In the genomic region with DNA sequence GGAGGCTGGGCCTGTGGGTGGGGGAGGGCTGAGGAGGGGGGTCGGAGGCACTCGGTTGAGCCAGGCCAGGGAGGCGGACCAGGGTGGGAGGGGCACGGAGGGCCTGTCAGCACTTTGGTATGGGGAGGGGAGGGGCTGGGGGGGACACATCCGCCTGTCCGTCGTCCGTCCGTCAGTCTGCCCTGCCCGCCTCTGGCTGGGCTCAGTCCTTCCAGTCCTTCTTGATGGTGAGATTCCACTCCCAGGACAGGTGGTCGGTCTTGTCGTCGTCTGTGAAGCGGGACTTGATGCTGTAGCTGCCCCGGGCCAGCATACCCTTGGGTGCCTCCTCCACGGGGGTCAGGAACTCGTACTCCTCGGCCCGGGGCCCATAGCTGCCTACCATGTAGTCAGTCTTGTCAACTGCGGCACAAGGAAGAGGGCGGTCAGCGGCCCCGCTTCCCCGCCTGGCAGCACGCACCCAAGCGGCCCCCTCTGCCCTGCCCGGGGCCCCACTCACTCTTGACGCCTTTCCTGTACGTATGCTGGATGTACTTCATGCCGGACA, we compare ENCODE assay signal across 6 cellular contexts. TPM values are rescaled to one million over a fixed set of nuclear protein-coding genes. Genes with fewer than 3 reads are reported as not detected.
A peak's percentile ranks its signal among the peaks of the same experiment; 100 is the strongest.
DNase-seq lines count a peak whose midpoint lies in the region; ATAC-seq lines count a peak whose summit lies in the region.

No MANE protein-coding gene starts in this region.

- peak overlapping the region; percentile 74; the same call in 1 of the 2 replicates for H3K27ac ChIP-seq in HUES6 (ENCODE audit: low read depth, low read length)
- H3K27ac ChIP-seq in effector memory CD4-positive, alpha-beta T cell (ENCODE audit: insufficient read depth, low read length, poor library complexity, severe bottlenecking) = peak overlapping the region; percentile 95

- H3K4me1 ChIP-seq in HUES6 (ENCODE audit: control insufficient read depth, insufficient read depth, low read length) = peaks cover 38% of the 10 kb centered on the region
- peaks cover 45% of the 10 kb centered on the region for H3K4me1 ChIP-seq in effector memory CD4-positive, alpha-beta T cell (ENCODE audit: control insufficient read depth, insufficient read depth, low read length, poor library complexity, severe bottlenecking)
- peaks cover 52% of the 10 kb centered on the region for H3K4me1 ChIP-seq in skeletal muscle satellite cell (ENCODE audit: control insufficient read depth, insufficient read depth, low read length)

- H3K4me2 ChIP-seq in skeletal muscle satellite cell (ENCODE audit: low read length) = peak overlapping the region; percentile 99

- H3K9ac ChIP-seq in HUES6 (ENCODE audit: low read length) (peak overlapping the region; percentile 67), skeletal muscle satellite cell (ENCODE audit: low read depth, low read length) (peak overlapping the region; percentile 97)

- H3K36me3 ChIP-seq in HUES6 (ENCODE audit: control insufficient read depth, insufficient read depth, low read length) = peaks cover 41% of the 10 kb centered on the region
- peaks cover 24% of the 10 kb centered on the region for H3K36me3 ChIP-seq in effector memory CD4-positive, alpha-beta T cell (ENCODE audit: control insufficient read depth, insufficient read depth, low read length)
- H3K36me3 ChIP-seq in skeletal muscle satellite cell (ENCODE audit: insufficient read depth, low read length) = peaks cover 52% of the 10 kb centered on the region

- H3K4me3 ChIP-seq in HUES6 (ENCODE audit: low read depth, low read length) = peak overlapping the region; percentile 65
- H3K4me3 ChIP-seq in effector memory CD4-positive, alpha-beta T cell (ENCODE audit: insufficient read depth, low read depth, low read length, poor library complexity, severe bottlenecking) = no peak overlapping the region
- H3K4me3 ChIP-seq in skeletal muscle satellite cell (ENCODE audit: low read length) = peak overlapping the region; percentile 86

- H3K9me3 ChIP-seq in HUES6 (ENCODE audit: control insufficient read depth, insufficient read depth, low read depth, low read length) (no peaks in the 10 kb centered on the region), skeletal muscle satellite cell (replicated peaks; ENCODE audit: low read length) (no peaks in the 10 kb centered on the region)
- H3K9me3 ChIP-seq in effector memory CD4-positive, alpha-beta T cell (ENCODE audit: control insufficient read depth, low read length) = no peaks in the 10 kb centered on the region

- no peaks in the 10 kb centered on the region for H3K27me3 ChIP-seq in HUES6 (ENCODE audit: control insufficient read depth, insufficient read depth, low read length)
- H3K27me3 ChIP-seq in effector memory CD4-positive, alpha-beta T cell (replicated peaks; ENCODE audit: control insufficient read depth, insufficient read depth, low read length, poor library complexity, severe bottlenecking) = no peaks in the 10 kb centered on the region
- no peaks in the 10 kb centered on the region for H3K27me3 ChIP-seq in skeletal muscle satellite cell (ENCODE audit: control insufficient read depth, insufficient read depth, low read length)

- peak; percentile 52 for DNase-seq in 8988T
- no peak for DNase-seq in effector memory CD4-positive, alpha-beta T cell

- no peak for ATAC-seq in GM19467 (IDR thresholded peaks at IDR 0.05; ENCODE audit: unreplicated experiment)
- ATAC-seq in HG02571 (IDR thresholded peaks at IDR 0.05; ENCODE audit: unreplicated experiment) = no peak

RNA-seq across cellular contexts. Expression of a gene that starts 2.4 kb away (rescaled TPM):
- 197 and 245 TPM in 2 replicates for total RNA-seq in skeletal muscle satellite cell (2012; rRNA removed)

RNA-seq across cellular contexts. Expression of a gene that starts 8.4 kb away (rescaled TPM):
- total RNA-seq in skeletal muscle satellite cell (2012; rRNA removed) = 1,387 and 1,428 TPM in 2 replicates

RNA-seq across cellular contexts. Expression of a gene that starts 22.6 kb away (rescaled TPM):
- total RNA-seq in skeletal muscle satellite cell (2012; rRNA removed) = 148 and 159 TPM in 2 replicates

RNA-seq across cellular contexts. Expression of a gene that starts 22.8 kb away (rescaled TPM):
- 159 and 181 TPM in 2 replicates for total RNA-seq in skeletal muscle satellite cell (2012; rRNA removed)

RNA-seq across cellular contexts. Expression of a gene that starts 33.3 kb away (rescaled TPM):
- under 0.01 and 0.25 TPM in 2 replicates for total RNA-seq in skeletal muscle satellite cell (2012; rRNA removed)
